ENCODE assay signal across 8 cellular contexts in genomic region chr6:29723666-29724588, GRCh38. TPM values are rescaled to one million over a fixed set of nuclear protein-coding genes. Genes with fewer than 3 reads are reported as not detected.
A peak's percentile ranks its signal among the peaks of the same experiment; 100 is the strongest.
DNase-seq lines count a peak whose midpoint lies in the region; ATAC-seq and TF ChIP-seq lines count a peak whose summit lies in the region.

No MANE protein-coding gene starts in this region.

- peak; percentile 33 for ATAC-seq in GM21360 (IDR thresholded peaks at IDR 0.05; ENCODE audit: unreplicated experiment)

- H3K36me3 ChIP-seq in OCI-LY3 (replicated peaks; ENCODE audit: low read depth, low read length) (peaks cover 22% of the 10 kb centered on the region), right atrium auricular region (peaks cover 14% of the 10 kb centered on the region), skeletal muscle tissue (ENCODE audit: control insufficient read depth in 3 of 3, insufficient read depth in 3 of 3, low read length in 3 of 3) (peaks cover 4 to 11% (median 4%) of the 10 kb centered on the region in 3 donors)

- 0 out of 2 replicates have a peak, but pooled peaks cover 4% of the 10 kb centered on the region for H4K20me1 ChIP-seq in OCI-LY3 (ENCODE audit: insufficient read depth, low read length)

- H3K4me2 ChIP-seq in OCI-LY3 (ENCODE audit: low read length), result peak overlapping the region; percentile 92

- H3K9me3 Mint-ChIP-seq in activated naive CD4-positive, alpha-beta T cell treated with anti-CD3 and anti-CD28 coated beads, Interleukin-2, amount 50 U/mL, for 24 hours, result no peaks in the 10 kb centered on the region

- TF ChIP-seq CTCF in AG09309 (IDR thresholded peaks at IDR 0.05; ENCODE audit: control insufficient read depth, insufficient read depth, low read depth, low read length, missing control alignments) (no peak), OCI-LY3 (IDR thresholded peaks at IDR 0.05; ENCODE audit: low read depth, low read length) (no peak), right atrium auricular region (IDR thresholded peaks at IDR 0.05) (no peak)

- H3K79me2 ChIP-seq in OCI-LY3 (ENCODE audit: low read length), result peaks cover 10% of the 10 kb centered on the region; the same call in 1 of the 2 replicates

- peak overlapping the region; percentile 76 for H3K4me3 ChIP-seq in AG09309 (ENCODE audit: control insufficient read depth, low read depth, low read length)
- peak overlapping the region; percentile 95 for H3K4me3 ChIP-seq in OCI-LY3 (ENCODE audit: low read length)
- peak overlapping the region; percentile 82 to 83 for H3K4me3 ChIP-seq in right atrium auricular region
- H3K4me3 ChIP-seq in skeletal muscle tissue (ENCODE audit: low read length in 3 of 3), result peak overlapping the region; percentile 77 to 84 (median 83)

- peak overlapping the region; percentile 58 for H3K27ac ChIP-seq in OCI-LY3 (ENCODE audit: low read length)
- peak overlapping the region; percentile 85 to 92 for H3K27ac ChIP-seq in right atrium auricular region
- H3K27ac ChIP-seq in skeletal muscle tissue (ENCODE audit: low read depth, low read length), result peak overlapping the region; percentile 88

- H3K4me1 Mint-ChIP-seq in activated naive CD4-positive, alpha-beta T cell treated with anti-CD3 and anti-CD28 coated beads, Interleukin-2, amount 50 U/mL, for 24 hours, result peaks cover 65% of the 10 kb centered on the region

- peak overlapping the region; percentile 95 for H3K4me3 Mint-ChIP-seq in activated naive CD4-positive, alpha-beta T cell treated with anti-CD3 and anti-CD28 coated beads, Interleukin-2, amount 50 U/mL, for 24 hours

- H3K9me3 ChIP-seq in OCI-LY3 (ENCODE audit: insufficient read depth, low read length) (no peaks in the 10 kb centered on the region), right atrium auricular region (no peaks in the 10 kb centered on the region), skeletal muscle tissue (ENCODE audit: control insufficient read depth in 3 of 3, low read length in 3 of 3) (no peaks in the 10 kb centered on the region)

- no peaks in the 10 kb centered on the region for H3K27me3 Mint-ChIP-seq in activated naive CD4-positive, alpha-beta T cell treated with anti-CD3 and anti-CD28 coated beads, Interleukin-2, amount 50 U/mL, for 24 hours

- no peaks in the 10 kb centered on the region for H3K27me3 ChIP-seq in OCI-LY3 (ENCODE audit: low read depth, low read length)
- no peaks in the 10 kb centered on the region for H3K27me3 ChIP-seq in right atrium auricular region
- peaks cover 0 to 3% (median 0%) of the 10 kb centered on the region in 3 donors for H3K27me3 ChIP-seq in skeletal muscle tissue (ENCODE audit: control insufficient read depth in 3 of 3, insufficient read depth in 3 of 3, low read length in 3 of 3)

- H3K9ac ChIP-seq in OCI-LY3 (ENCODE audit: low read length) (peak overlapping the region; percentile 93), skeletal muscle tissue (ENCODE audit: low read depth in 1 of 3, low read length in 3 of 3) (peak overlapping the region; percentile 84 to 88 (median 85))

- H3K36me3 Mint-ChIP-seq in activated naive CD4-positive, alpha-beta T cell treated with anti-CD3 and anti-CD28 coated beads, Interleukin-2, amount 50 U/mL, for 24 hours, result peaks cover 22% of the 10 kb centered on the region

- peak overlapping the region; percentile 95 for H3K27ac Mint-ChIP-seq in activated naive CD4-positive, alpha-beta T cell treated with anti-CD3 and anti-CD28 coated beads, Interleukin-2, amount 50 U/mL, for 24 hours

- no peak for DNase-seq in AG09309 (ENCODE audit: low read depth)
- no peak for DNase-seq in right atrium auricular region (ENCODE audit: low spot score)
- DNase-seq in SIG-M5 (lab: John Stamatoyannopoulos, UW), result no peak
- DNase-seq in posterior vena cava (ENCODE audit: low spot score), result no peak

- intact Hi-C loops in posterior vena cava (cut with DNase I), result no loop called here

- H3K4me1 ChIP-seq in OCI-LY3 (ENCODE audit: low read length), result peaks cover 6% of the 10 kb centered on the region
- H3K4me1 ChIP-seq in right atrium auricular region, result peaks cover 0 to 22% of the 10 kb centered on the region in 2 donors
- peaks cover 14 to 24% (median 16%) of the 10 kb centered on the region in 3 donors for H3K4me1 ChIP-seq in skeletal muscle tissue (ENCODE audit: control insufficient read depth in 3 of 3, insufficient read depth in 3 of 3, low read length in 3 of 3)

- peak overlapping the region; percentile 64; the same call in 1 of the 2 replicates for H2AFZ ChIP-seq in OCI-LY3 (ENCODE audit: low read depth, low read length)

RNA-seq across cellular contexts. Expression of gene HLA-F, which starts 0.7 kb away (rescaled TPM):
- total RNA-seq in right atrium auricular region, result 10 to 100 TPM; 21.1 to 36.7 TPM
- 12.0 TPM for total RNA-seq in skeletal muscle tissue
- 10 to 100 TPM; 31.5 to 61.8 TPM for total RNA-seq in posterior vena cava

RNA-seq across cellular contexts. Expression of gene ZFP57, which starts 43.0 kb away (rescaled TPM):
- total RNA-seq in right atrium auricular region (10 to 100 TPM in 1 of 2 donors, under 1 TPM in 1; 0.30 to 12.6 TPM), skeletal muscle tissue (not detected), posterior vena cava (1 to 10 TPM in 1 of 2 donors, under 1 TPM in 1; 0.24 to 6.5 TPM)
